Comparison of ENCODE assay signal across 32 cellular contexts in genomic region chr4:173801876-173802713, GRCh38.
A peak's percentile ranks its signal among the peaks of the same experiment; 100 is the strongest.
DNase-seq lines count a peak whose midpoint lies in the region; TF ChIP-seq lines count a peak whose summit lies in the region.
"Had no signal": no experiment of that assay in that cellular context is flagged by ENCODE, and none has a peak within 500 bp of the region (broad histone marks: within the 10 kb centered on the region; RNA-seq: fewer than 3 reads in every experiment).

No MANE protein-coding gene starts in this region.

- WGBS in mesenchymal stem cell: 54% methylated on average over 2 of the region's 3 CpGs

- H2BK15ac ChIP-seq in mesenchymal stem cell (ENCODE audit: low read depth, poor library complexity, severe bottlenecking): no peak overlapping the region

- H2AFZ ChIP-seq in mesenchymal stem cell (ENCODE audit: low read depth, low read length): no peak overlapping the region

- no peaks in the 10 kb centered on the region for H3K9me3 ChIP-seq in WERI-Rb-1 (ENCODE audit: severe bottlenecking)
- H3K9me3 ChIP-seq in mesenchymal stem cell (ENCODE audit: control insufficient read depth, low read length): no peaks in the 10 kb centered on the region
- H3K9me3 ChIP-seq in uterus: no peaks in the 10 kb centered on the region
- H3K9me3 ChIP-seq: colonic mucosa, heart left ventricle, left ventricle myocardium inferior, psoas muscle had no signal

- TF ChIP-seq CTCF in WERI-Rb-1 (IDR thresholded peaks at IDR 0.05; ENCODE audit: low read depth, low read length) (no peak), uterus (IDR thresholded peaks at IDR 0.05) (no peak)

- H4K8ac ChIP-seq in mesenchymal stem cell (ENCODE audit: low read length): peak overlapping the region; percentile 33

- intact Hi-C loops in uterus (cut with DNase I; ENCODE audit: low total_unique reads): no loop called here

- H3K4me1 ChIP-seq in mesenchymal stem cell (ENCODE audit: control insufficient read depth, insufficient read depth, low read depth, low read length) (no peaks in the 10 kb centered on the region), uterus (peaks cover 0 to 11% of the 10 kb centered on the region in 2 donors)
- H3K4me1 ChIP-seq: colonic mucosa, heart left ventricle, left ventricle myocardium inferior, psoas muscle had no signal

- no peak overlapping the region for H2BK5ac ChIP-seq in mesenchymal stem cell (ENCODE audit: low read depth, low read length, poor library complexity, severe bottlenecking)

- H3K4me3 ChIP-seq in WERI-Rb-1 (ENCODE audit: low read depth, low read length) (no peak overlapping the region), mesenchymal stem cell (ENCODE audit: insufficient read depth in 1 of 2, low read depth in 1 of 2, low read length in 2 of 2) (no peak overlapping the region), uterus (no peak overlapping the region)
- H3K4me3 ChIP-seq: colonic mucosa, heart left ventricle, left ventricle myocardium inferior, psoas muscle had no signal

- H3K9ac ChIP-seq in mesenchymal stem cell (ENCODE audit: low read length): no peak overlapping the region

- no peak overlapping the region for H3K14ac ChIP-seq in mesenchymal stem cell (ENCODE audit: low read length in 2 of 2)

- no peak overlapping the region for H3K27ac ChIP-seq in WERI-Rb-1
- no peak overlapping the region for H3K27ac ChIP-seq in mesenchymal stem cell (ENCODE audit: low read length, poor library complexity, severe bottlenecking)
- peak overlapping the region; percentile 75 to 80 for H3K27ac ChIP-seq in uterus
- H3K27ac ChIP-seq: colonic mucosa, epithelial cell of prostate, HL-60, left ventricle myocardium inferior, psoas muscle had no signal

- H3K36me3 ChIP-seq in WERI-Rb-1: no peaks in the 10 kb centered on the region
- H3K36me3 ChIP-seq in mesenchymal stem cell (ENCODE audit: control insufficient read depth in 1 of 2, insufficient read depth in 2 of 2, low read depth in 1 of 2, low read length in 2 of 2): no peaks in the 10 kb centered on the region
- H3K36me3 ChIP-seq in uterus: no peaks in the 10 kb centered on the region
- H3K36me3 ChIP-seq: colonic mucosa, heart left ventricle, left ventricle myocardium inferior had no signal

- no peak overlapping the region for H2BK12ac ChIP-seq in mesenchymal stem cell (ENCODE audit: low read length in 2 of 2)

- peak; percentile 58 for DNase-seq in NCI-H82 (lab: John Stamatoyannopoulos, UW)
- DNase-seq in NCI-H82 treated with DMSO at 0.1 percent for 48 hours (lab: John Stamatoyannopoulos, UW; ENCODE audit: unreplicated experiment): no peak
- DNase-seq in WERI-Rb-1: peak; percentile 21
- no peak for DNase-seq in mesenchymal stem cell
- no peak for DNase-seq in uterus
- no peak for DNase-seq in NCI-H1436 treated with DMSO at 0.1 percent for 48 hours (lab: John Stamatoyannopoulos, UW)
- no peak for DNase-seq in stimulated activated CD4-positive, alpha-beta T cell treated with anti-CD3 and anti-CD28 coated beads, Interleukin-15, amount 100 ng/mL, for 24 hours
- DNase-seq in NCI-H748 treated with DMSO at 0.1 percent for 48 hours (lab: John Stamatoyannopoulos, UW): no peak
- DNase-seq: 8988T; activated CD4-positive, alpha-beta T cell treated with anti-CD3 and anti-CD28 coated beads, Interleukin-2, amount 50 U/mL, for 4 hours; activated CD8-positive, alpha-beta memory T cell treated with anti-CD3 and anti-CD28 coated beads, Interleukin-2, amount 10 ng/mL, durations not matched to agents 7 days and 5 days; activated gamma-delta T cell treated with Interleukin-2 at 50 U/mL for 16 hours; activated naive CD8-positive, alpha-beta T cell treated with anti-CD3 and anti-CD28 coated beads, Interleukin-2, amount 10 ng/mL, durations not matched to agents 7 days and 5 days; activated T-cell treated with anti-CD3 and anti-CD28 coated beads, Interleukin-2, amount 50 U/mL, for 4 hours; CD4-positive, alpha-beta T cell; colonic mucosa; effector CD8-positive, alpha-beta T cell; foreskin melanocyte; heart left ventricle; left ventricle myocardium inferior; midbrain; MM.1S; naive thymus-derived CD8-positive, alpha-beta T cell; NCI-H1105 treated with DMSO at 0.1 percent for 48 hours; NCI-H2081; NCI-H345; occipital lobe; psoas muscle; RPMI8226; stimulated activated naive CD4-positive, alpha-beta T cell treated with Interleukin-2 at 50 U/mL for 16 hours had no signal

- no peaks in the 10 kb centered on the region for H3K27me3 ChIP-seq in WERI-Rb-1 (ENCODE audit: insufficient read depth, low read depth, severe bottlenecking)
- H3K27me3 ChIP-seq in mesenchymal stem cell (ENCODE audit: control insufficient read depth in 1 of 2, insufficient read depth in 1 of 2, low read length in 2 of 2): no peaks in the 10 kb centered on the region
- H3K27me3 ChIP-seq in uterus: no peaks in the 10 kb centered on the region
- H3K27me3 ChIP-seq: colonic mucosa, heart left ventricle had no signal

- H2BK120ac ChIP-seq in mesenchymal stem cell (ENCODE audit: low read depth, low read length): no peak overlapping the region

- no peak overlapping the region for H4K91ac ChIP-seq in mesenchymal stem cell (ENCODE audit: low read length)

- no peaks in the 10 kb centered on the region for H3K79me1 ChIP-seq in mesenchymal stem cell (replicated peaks; ENCODE audit: low read length, poor library complexity, severe bottlenecking)

- no peak overlapping the region for H3K4me2 ChIP-seq in mesenchymal stem cell (ENCODE audit: low read length, poor library complexity, severe bottlenecking)

- H3K23ac ChIP-seq in mesenchymal stem cell (ENCODE audit: low read length in 2 of 2): no peak overlapping the region

- no peak overlapping the region for H3K18ac ChIP-seq in mesenchymal stem cell (ENCODE audit: low read depth in 1 of 2, low read length in 2 of 2)

- TF ChIP-seq POLR2A in uterus (IDR thresholded peaks at IDR 0.05): no peak

- H3K4ac ChIP-seq in mesenchymal stem cell (ENCODE audit: low read depth in 1 of 2, low read length in 2 of 2): no peak overlapping the region

- H2AK5ac ChIP-seq in mesenchymal stem cell (ENCODE audit: low read length, severe bottlenecking): no peak overlapping the region

Comparison
In these comparisons a context has a peak if more than half of its experiments do, and no peak if none do; other contexts are left out.
1. DNase-seq: peak in NCI-H82 (single experiment) and WERI-Rb-1 (single experiment); none in NCI-H82 treated with DMSO at 0.1 percent for 48 hours (single experiment), mesenchymal stem cell (single experiment), uterus (0 of 2), NCI-H1436 treated with DMSO at 0.1 percent for 48 hours (single experiment), stimulated activated CD4-positive, alpha-beta T cell treated with anti-CD3 and anti-CD28 coated beads, Interleukin-15, amount 100 ng/mL, for 24 hours (single experiment) and NCI-H748 treated with DMSO at 0.1 percent for 48 hours (single experiment).
2. H3K27ac ChIP-seq: peak in uterus (2 of 2); none in WERI-Rb-1 (single experiment) and mesenchymal stem cell (single experiment).